1 cellular context compared by ENCODE assay signal in genomic region chr3:69385723-69386483, GRCh38.
TF ChIP-seq lines count a peak whose summit lies in the region.

Gene FRMD4B, minus strand, starts transcription at chr3:69386088. Its CDS starts 99 bp downstream, at chr3:69385989.

TF ChIP-seq in GM23338, 12 proteins besides CTCF, POLR2A, EP300 and RAD21 (continued from another document):
- TF ChIP-seq, protein P1, sequence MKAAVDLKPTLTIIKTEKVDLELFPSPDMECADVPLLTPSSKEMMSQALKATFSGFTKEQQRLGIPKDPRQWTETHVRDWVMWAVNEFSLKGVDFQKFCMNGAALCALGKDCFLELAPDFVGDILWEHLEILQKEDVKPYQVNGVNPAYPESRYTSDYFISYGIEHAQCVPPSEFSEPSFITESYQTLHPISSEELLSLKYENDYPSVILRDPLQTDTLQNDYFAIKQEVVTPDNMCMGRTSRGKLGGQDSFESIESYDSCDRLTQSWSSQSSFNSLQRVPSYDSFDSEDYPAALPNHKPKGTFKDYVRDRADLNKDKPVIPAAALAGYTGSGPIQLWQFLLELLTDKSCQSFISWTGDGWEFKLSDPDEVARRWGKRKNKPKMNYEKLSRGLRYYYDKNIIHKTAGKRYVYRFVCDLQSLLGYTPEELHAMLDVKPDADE (IDR thresholded peaks at IDR 0.05): no peak
- TF ChIP-seq STAT1 (IDR thresholded peaks at IDR 0.05; ENCODE audit: unreplicated experiment) (no peak), EZH2 (IDR thresholded peaks at IDR 0.05; ENCODE audit: low read depth, unreplicated experiment) (no peak)
